In the genomic region with DNA sequence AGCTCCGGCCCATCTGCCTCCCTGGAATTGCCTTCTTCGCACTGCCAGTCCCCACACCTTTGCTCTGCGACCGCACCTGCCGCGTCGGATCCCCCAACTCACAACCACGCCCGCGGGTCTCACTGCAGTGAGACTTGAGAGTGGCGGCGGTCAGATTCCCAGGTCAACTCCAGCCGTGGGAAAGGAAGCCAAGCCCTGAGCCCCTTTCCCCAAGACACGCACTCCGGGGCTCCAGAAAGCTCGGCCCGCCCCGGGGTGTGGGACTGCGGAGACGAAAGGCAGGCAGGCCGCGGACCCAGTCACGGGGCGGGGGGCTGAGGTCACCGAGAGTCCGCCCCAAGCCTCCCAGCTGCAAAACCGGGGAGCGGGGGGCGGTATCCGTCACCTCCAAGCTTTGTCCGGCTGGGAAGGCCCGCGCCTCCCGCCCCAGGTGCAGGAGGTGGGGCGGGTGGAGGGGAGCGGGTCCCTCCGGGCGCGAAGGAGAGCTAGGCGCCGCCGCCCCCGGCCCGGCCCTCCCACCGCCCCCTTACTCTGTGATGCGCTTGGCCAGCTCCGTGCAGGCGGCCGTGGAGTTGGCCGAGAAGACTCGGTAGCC, we compare ENCODE assay signal across 1 cellular context.
A peak's percentile ranks its signal among the peaks of the same experiment; 100 is the strongest.
TF ChIP-seq lines count a peak whose summit lies in the region.

No MANE protein-coding gene starts in this region.

TF ChIP-seq in HepG2, 621 proteins besides CTCF, POLR2A, EP300 and RAD21 (continued from another document and continues in another):
- TF ChIP-seq, protein P1, sequence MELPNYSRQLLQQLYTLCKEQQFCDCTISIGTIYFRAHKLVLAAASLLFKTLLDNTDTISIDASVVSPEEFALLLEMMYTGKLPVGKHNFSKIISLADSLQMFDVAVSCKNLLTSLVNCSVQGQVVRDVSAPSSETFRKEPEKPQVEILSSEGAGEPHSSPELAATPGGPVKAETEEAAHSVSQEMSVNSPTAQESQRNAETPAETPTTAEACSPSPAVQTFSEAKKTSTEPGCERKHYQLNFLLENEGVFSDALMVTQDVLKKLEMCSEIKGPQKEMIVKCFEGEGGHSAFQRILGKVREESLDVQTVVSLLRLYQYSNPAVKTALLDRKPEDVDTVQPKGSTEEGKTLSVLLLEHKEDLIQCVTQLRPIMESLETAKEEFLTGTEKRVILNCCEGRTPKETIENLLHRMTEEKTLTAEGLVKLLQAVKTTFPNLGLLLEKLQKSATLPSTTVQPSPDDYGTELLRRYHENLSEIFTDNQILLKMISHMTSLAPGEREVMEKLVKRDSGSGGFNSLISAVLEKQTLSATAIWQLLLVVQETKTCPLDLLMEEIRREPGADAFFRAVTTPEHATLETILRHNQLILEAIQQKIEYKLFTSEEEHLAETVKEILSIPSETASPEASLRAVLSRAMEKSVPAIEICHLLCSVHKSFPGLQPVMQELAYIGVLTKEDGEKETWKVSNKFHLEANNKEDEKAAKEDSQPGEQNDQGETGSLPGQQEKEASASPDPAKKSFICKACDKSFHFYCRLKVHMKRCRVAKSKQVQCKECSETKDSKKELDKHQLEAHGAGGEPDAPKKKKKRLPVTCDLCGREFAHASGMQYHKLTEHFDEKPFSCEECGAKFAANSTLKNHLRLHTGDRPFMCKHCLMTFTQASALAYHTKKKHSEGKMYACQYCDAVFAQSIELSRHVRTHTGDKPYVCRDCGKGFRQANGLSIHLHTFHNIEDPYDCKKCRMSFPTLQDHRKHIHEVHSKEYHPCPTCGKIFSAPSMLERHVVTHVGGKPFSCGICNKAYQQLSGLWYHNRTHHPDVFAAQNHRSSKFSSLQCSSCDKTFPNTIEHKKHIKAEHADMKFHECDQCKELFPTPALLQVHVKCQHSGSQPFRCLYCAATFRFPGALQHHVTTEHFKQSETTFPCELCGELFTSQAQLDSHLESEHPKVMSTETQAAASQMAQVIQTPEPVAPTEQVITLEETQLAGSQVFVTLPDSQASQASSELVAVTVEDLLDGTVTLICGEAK (IDR thresholded peaks at IDR 0.05) = no peak
- TF ChIP-seq, protein P1 (CRISPR knock-in tag; IDR thresholded peaks at IDR 0.05) = no peak
- TF ChIP-seq, protein P2, sequence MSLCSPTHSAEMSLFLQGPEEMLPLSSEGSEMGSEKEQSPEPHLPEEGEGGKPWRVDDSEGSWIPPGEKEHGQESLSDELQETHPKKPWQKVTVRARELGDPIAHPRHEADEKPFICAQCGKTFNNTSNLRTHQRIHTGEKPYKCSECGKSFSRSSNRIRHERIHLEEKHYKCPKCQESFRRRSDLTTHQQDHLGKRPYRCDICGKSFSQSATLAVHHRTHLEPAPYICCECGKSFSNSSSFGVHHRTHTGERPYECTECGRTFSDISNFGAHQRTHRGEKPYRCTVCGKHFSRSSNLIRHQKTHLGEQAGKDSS (CRISPR knock-in tag; IDR thresholded peaks at IDR 0.05; ENCODE audit: borderline replicate concordance, low read depth) = 0 out of 2 replicates have a peak, but pooled peaks have one; percentile 15
- TF ChIP-seq ZNF776 (CRISPR knock-in tag; IDR thresholded peaks at IDR 0.05) (peak; percentile 5), POLR2AphosphoS5 (IDR thresholded peaks at IDR 0.05; ENCODE audit: low read depth, low read length) (no peak), XRCC5 (optimal IDR thresholded peaks at IDR 0.05; ENCODE audit: low read length) (no peak), GFI1 (CRISPR knock-in tag; IDR thresholded peaks at IDR 0.05; ENCODE audit: borderline replicate concordance) (no peak), RORA (CRISPR knock-in tag; IDR thresholded peaks at IDR 0.05) (no peak), ZNF737 (CRISPR knock-in tag; IDR thresholded peaks at IDR 0.05; ENCODE audit: borderline replicate concordance) (no peak), NFIB (CRISPR knock-in tag; IDR thresholded peaks at IDR 0.05; ENCODE audit: borderline replicate concordance) (no peak), JUND (CRISPR knock-in tag; IDR thresholded peaks at IDR 0.05) (peak; percentile 50; the same call in 1 of the 2 replicates), SMAD1 (CRISPR knock-in tag; IDR thresholded peaks at IDR 0.05; ENCODE audit: borderline replicate concordance, low read depth) (no peak), ZNF253 (CRISPR knock-in tag; IDR thresholded peaks at IDR 0.05; ENCODE audit: borderline replicate concordance) (0 out of 2 replicates have a peak, but pooled peaks have one; percentile 26), DNMT3B (CRISPR knock-in tag; conservative IDR thresholded peaks at IDR 0.05) (no peak), HNRNPL (IDR thresholded peaks at IDR 0.05; ENCODE audit: low read depth, low read length) (no peak), FLYWCH1 (CRISPR knock-in tag; IDR thresholded peaks at IDR 0.05) (no peak), POLR2G (IDR thresholded peaks at IDR 0.05; ENCODE audit: low read depth, low read length) (no peak), NAIF1 (CRISPR knock-in tag; IDR thresholded peaks at IDR 0.05; ENCODE audit: borderline replicate concordance) (no peak), BRCA1 (CRISPR knock-in tag; IDR thresholded peaks at IDR 0.05) (no peak), ZNF460 (CRISPR knock-in tag; IDR thresholded peaks at IDR 0.05; ENCODE audit: borderline replicate concordance) (0 out of 2 replicates have a peak, but pooled peaks have one; percentile 6), CEBPG (CRISPR knock-in tag; IDR thresholded peaks at IDR 0.05) (no peak), RARG (CRISPR knock-in tag; IDR thresholded peaks at IDR 0.05; ENCODE audit: low read depth) (0 out of 2 replicates have a peak, but pooled peaks have one; percentile 67), ZNF709 (CRISPR knock-in tag; IDR thresholded peaks at IDR 0.05) (0 out of 2 replicates have a peak, but pooled peaks have one; percentile 11), SSRP1 (CRISPR knock-in tag; IDR thresholded peaks at IDR 0.05) (no peak), HNRNPUL1 (IDR thresholded peaks at IDR 0.05; ENCODE audit: low read depth, low read length) (no peak), RFXANK (CRISPR knock-in tag; IDR thresholded peaks at IDR 0.05) (no peak), SP5 (CRISPR knock-in tag; IDR thresholded peaks at IDR 0.05; ENCODE audit: borderline replicate concordance, low read depth) (no peak), ZNF33A (CRISPR knock-in tag; IDR thresholded peaks at IDR 0.05; ENCODE audit: borderline replicate concordance) (0 out of 2 replicates have a peak, but pooled peaks have one; percentile 51), ZNF782 (CRISPR knock-in tag; IDR thresholded peaks at IDR 0.05; ENCODE audit: borderline replicate concordance) (peak; percentile 41; the same call in 1 of the 2 replicates), SNAI1 (CRISPR knock-in tag; IDR thresholded peaks at IDR 0.05; ENCODE audit: borderline replicate concordance) (0 out of 2 replicates have a peak, but pooled peaks have one; percentile 30), HDAC1 (CRISPR knock-in tag; IDR thresholded peaks at IDR 0.05) (peak; percentile 49; the same call in 1 of the 2 replicates), HHEX (CRISPR knock-in tag; IDR thresholded peaks at IDR 0.05) (no peak)
- TF ChIP-seq, protein P3, sequence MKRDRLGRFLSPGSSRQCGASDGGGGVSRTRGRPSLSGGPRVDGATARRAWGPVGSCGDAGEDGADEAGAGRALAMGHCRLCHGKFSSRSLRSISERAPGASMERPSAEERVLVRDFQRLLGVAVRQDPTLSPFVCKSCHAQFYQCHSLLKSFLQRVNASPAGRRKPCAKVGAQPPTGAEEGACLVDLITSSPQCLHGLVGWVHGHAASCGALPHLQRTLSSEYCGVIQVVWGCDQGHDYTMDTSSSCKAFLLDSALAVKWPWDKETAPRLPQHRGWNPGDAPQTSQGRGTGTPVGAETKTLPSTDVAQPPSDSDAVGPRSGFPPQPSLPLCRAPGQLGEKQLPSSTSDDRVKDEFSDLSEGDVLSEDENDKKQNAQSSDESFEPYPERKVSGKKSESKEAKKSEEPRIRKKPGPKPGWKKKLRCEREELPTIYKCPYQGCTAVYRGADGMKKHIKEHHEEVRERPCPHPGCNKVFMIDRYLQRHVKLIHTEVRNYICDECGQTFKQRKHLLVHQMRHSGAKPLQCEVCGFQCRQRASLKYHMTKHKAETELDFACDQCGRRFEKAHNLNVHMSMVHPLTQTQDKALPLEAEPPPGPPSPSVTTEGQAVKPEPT (CRISPR knock-in tag; IDR thresholded peaks at IDR 0.05; ENCODE audit: low read depth) = 0 out of 2 replicates have a peak, but pooled peaks have one; percentile 9
- TF ChIP-seq, protein P4, sequence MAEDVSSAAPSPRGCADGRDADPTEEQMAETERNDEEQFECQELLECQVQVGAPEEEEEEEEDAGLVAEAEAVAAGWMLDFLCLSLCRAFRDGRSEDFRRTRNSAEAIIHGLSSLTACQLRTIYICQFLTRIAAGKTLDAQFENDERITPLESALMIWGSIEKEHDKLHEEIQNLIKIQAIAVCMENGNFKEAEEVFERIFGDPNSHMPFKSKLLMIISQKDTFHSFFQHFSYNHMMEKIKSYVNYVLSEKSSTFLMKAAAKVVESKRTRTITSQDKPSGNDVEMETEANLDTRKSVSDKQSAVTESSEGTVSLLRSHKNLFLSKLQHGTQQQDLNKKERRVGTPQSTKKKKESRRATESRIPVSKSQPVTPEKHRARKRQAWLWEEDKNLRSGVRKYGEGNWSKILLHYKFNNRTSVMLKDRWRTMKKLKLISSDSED (CRISPR knock-in tag; IDR thresholded peaks at IDR 0.05) = no peak
- TF ChIP-seq, protein P5, sequence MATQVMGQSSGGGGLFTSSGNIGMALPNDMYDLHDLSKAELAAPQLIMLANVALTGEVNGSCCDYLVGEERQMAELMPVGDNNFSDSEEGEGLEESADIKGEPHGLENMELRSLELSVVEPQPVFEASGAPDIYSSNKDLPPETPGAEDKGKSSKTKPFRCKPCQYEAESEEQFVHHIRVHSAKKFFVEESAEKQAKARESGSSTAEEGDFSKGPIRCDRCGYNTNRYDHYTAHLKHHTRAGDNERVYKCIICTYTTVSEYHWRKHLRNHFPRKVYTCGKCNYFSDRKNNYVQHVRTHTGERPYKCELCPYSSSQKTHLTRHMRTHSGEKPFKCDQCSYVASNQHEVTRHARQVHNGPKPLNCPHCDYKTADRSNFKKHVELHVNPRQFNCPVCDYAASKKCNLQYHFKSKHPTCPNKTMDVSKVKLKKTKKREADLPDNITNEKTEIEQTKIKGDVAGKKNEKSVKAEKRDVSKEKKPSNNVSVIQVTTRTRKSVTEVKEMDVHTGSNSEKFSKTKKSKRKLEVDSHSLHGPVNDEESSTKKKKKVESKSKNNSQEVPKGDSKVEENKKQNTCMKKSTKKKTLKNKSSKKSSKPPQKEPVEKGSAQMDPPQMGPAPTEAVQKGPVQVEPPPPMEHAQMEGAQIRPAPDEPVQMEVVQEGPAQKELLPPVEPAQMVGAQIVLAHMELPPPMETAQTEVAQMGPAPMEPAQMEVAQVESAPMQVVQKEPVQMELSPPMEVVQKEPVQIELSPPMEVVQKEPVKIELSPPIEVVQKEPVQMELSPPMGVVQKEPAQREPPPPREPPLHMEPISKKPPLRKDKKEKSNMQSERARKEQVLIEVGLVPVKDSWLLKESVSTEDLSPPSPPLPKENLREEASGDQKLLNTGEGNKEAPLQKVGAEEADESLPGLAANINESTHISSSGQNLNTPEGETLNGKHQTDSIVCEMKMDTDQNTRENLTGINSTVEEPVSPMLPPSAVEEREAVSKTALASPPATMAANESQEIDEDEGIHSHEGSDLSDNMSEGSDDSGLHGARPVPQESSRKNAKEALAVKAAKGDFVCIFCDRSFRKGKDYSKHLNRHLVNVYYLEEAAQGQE (IDR thresholded peaks at IDR 0.05; ENCODE audit: borderline replicate concordance in 1 of 2, low read depth in 1 of 2, low read length in 2 of 2) = no peak
- TF ChIP-seq, protein P6, sequence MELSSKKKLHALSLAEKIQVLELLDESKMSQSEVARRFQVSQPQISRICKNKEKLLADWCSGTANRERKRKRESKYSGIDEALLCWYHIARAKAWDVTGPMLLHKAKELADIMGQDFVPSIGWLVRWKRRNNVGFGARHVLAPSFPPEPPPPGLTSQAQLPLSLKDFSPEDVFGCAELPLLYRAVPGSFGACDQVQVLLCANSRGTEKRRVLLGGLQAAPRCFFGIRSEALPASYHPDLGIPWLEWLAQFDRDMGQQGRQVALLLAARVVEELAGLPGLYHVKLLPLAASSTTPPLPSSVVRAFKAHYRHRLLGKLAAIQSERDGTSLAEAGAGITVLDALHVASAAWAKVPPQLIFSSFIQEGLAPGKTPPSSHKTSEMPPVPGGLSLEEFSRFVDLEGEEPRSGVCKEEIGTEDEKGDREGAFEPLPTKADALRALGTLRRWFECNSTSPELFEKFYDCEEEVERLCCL (CRISPR knock-in tag; IDR thresholded peaks at IDR 0.05; ENCODE audit: borderline replicate concordance) = no peak
- TF ChIP-seq, protein P7, sequence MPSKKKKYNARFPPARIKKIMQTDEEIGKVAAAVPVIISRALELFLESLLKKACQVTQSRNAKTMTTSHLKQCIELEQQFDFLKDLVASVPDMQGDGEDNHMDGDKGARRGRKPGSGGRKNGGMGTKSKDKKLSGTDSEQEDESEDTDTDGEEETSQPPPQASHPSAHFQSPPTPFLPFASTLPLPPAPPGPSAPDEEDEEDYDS (CRISPR knock-in tag; IDR thresholded peaks at IDR 0.05) = no peak
- TF ChIP-seq, protein P8, sequence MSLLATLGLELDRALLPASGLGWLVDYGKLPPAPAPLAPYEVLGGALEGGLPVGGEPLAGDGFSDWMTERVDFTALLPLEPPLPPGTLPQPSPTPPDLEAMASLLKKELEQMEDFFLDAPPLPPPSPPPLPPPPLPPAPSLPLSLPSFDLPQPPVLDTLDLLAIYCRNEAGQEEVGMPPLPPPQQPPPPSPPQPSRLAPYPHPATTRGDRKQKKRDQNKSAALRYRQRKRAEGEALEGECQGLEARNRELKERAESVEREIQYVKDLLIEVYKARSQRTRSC (CRISPR knock-in tag; IDR thresholded peaks at IDR 0.05; ENCODE audit: low read depth) = 0 out of 2 replicates have a peak, but pooled peaks have one; percentile 18
- TF ChIP-seq, protein P9, sequence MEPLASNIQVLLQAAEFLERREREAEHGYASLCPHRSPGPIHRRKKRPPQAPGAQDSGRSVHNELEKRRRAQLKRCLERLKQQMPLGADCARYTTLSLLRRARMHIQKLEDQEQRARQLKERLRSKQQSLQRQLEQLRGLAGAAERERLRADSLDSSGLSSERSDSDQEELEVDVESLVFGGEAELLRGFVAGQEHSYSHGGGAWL (CRISPR knock-in tag; IDR thresholded peaks at IDR 0.05) = no peak
